ENCODE assay signal across 8 cellular contexts in genomic region chr2:230614913-230615332, GRCh38.
DNase-seq lines count a peak whose midpoint lies in the region; ATAC-seq and TF ChIP-seq lines count a peak whose summit lies in the region.

No MANE protein-coding gene starts in this region.

- CTCF ChIA-PET in activated CD8-positive, alpha-beta T cell treated with anti-CD3 and anti-CD28 coated beads for 36 hours (lab: Charles Lee) = interaction anchor here (1.1 to 5.8 kb wide), 7 partner anchors 43 to 455 kb away, joined by 3 to 33 read pairs (median 3); partner anchors contain the start of gene CAB39
- CTCF ChIA-PET in HEK293T (lab: Yijun Ruan, JAX) = no interaction called here

- POLR2A ChIA-PET in activated CD8-positive, alpha-beta T cell treated with anti-CD3 and anti-CD28 coated beads for 36 hours (lab: Charles Lee) = interaction anchor here (0.6 to 1.3 kb wide), 3 partner anchors 43 to 201 kb away, joined by 3 to 4 read pairs (median 3); no protein-coding TSS in a partner anchor
- POLR2A ChIA-PET in HEK293T (lab: Yijun Ruan, JAX) = no interaction called here

- no peak overlapping the region for H3K4me3 ChIP-seq in gastrocnemius medialis

- no peaks in the 10 kb centered on the region for H3K27me3 Mint-ChIP-seq in activated CD8-positive, alpha-beta T cell treated with anti-CD3 and anti-CD28 coated beads for 36 hours
- H3K27me3 Mint-ChIP-seq in progenitor cell of endocrine pancreas = peaks cover 15% of the 10 kb centered on the region

- no peaks in the 10 kb centered on the region for H3K36me3 Mint-ChIP-seq in activated CD8-positive, alpha-beta T cell treated with anti-CD3 and anti-CD28 coated beads for 36 hours (ENCODE audit: low read depth)
- no peaks in the 10 kb centered on the region for H3K36me3 Mint-ChIP-seq in progenitor cell of endocrine pancreas (ENCODE audit: insufficient read depth)

- no peak overlapping the region for H3K4me3 Mint-ChIP-seq in activated CD8-positive, alpha-beta T cell treated with anti-CD3 and anti-CD28 coated beads for 36 hours
- H3K4me3 Mint-ChIP-seq in progenitor cell of endocrine pancreas (ENCODE audit: low read depth) = no peak overlapping the region

- no peaks in the 10 kb centered on the region for H3K4me1 ChIP-seq in gastrocnemius medialis

- no peak overlapping the region for H3K27ac ChIP-seq in gastrocnemius medialis

- no peak for TF ChIP-seq POLR2A in gastrocnemius medialis (IDR thresholded peaks at IDR 0.05)

- peak; percentile 82 for DNase-seq in activated CD8-positive, alpha-beta T cell treated with anti-CD3 and anti-CD28 coated beads for 36 hours
- peak; percentile 12 to 57 for DNase-seq in stimulated activated CD8-positive, alpha-beta memory T cell treated with anti-CD3 and anti-CD28 coated beads, Interleukin-2, amount 100 ng/mL, for 48 hours (ENCODE audit: low read depth in 2 of 2)
- DNase-seq in amniotic stem cell (lab: John Stamatoyannopoulos, UW) (no peak), HEK293T (ENCODE audit: extremely low spot score) (no peak), progenitor cell of endocrine pancreas (ENCODE audit: low spot score, unreplicated experiment) (no peak), gastrocnemius medialis (no peak)

- H3K9me3 Mint-ChIP-seq in activated CD8-positive, alpha-beta T cell treated with anti-CD3 and anti-CD28 coated beads for 36 hours = no peaks in the 10 kb centered on the region
- H3K9me3 Mint-ChIP-seq in progenitor cell of endocrine pancreas (ENCODE audit: low read depth) = no peaks in the 10 kb centered on the region

- ATAC-seq in GM19324 (IDR thresholded peaks at IDR 0.05; ENCODE audit: low FRiP score, unreplicated experiment) = peak; percentile 82
- ATAC-seq in HG03025 (IDR thresholded peaks at IDR 0.05; ENCODE audit: low FRiP score, unreplicated experiment) = peak; percentile 89
- peak; percentile 77 for ATAC-seq in activated CD8-positive, alpha-beta T cell treated with anti-CD3 and anti-CD28 coated beads for 36 hours
- ATAC-seq in gastrocnemius medialis = no peak

- no peaks in the 10 kb centered on the region for H3K27me3 ChIP-seq in gastrocnemius medialis

- peaks cover 24% of the 10 kb centered on the region for H3K4me1 Mint-ChIP-seq in activated CD8-positive, alpha-beta T cell treated with anti-CD3 and anti-CD28 coated beads for 36 hours (ENCODE audit: low read depth)
- H3K4me1 Mint-ChIP-seq in progenitor cell of endocrine pancreas (ENCODE audit: low read depth) = peaks cover 3% of the 10 kb centered on the region

- H3K9me3 ChIP-seq in gastrocnemius medialis = no peaks in the 10 kb centered on the region

- TF ChIP-seq CTCF in activated CD8-positive, alpha-beta T cell treated with anti-CD3 and anti-CD28 coated beads for 36 hours (IDR thresholded peaks at IDR 0.05) = no peak
- TF ChIP-seq CTCF in progenitor cell of endocrine pancreas (IDR thresholded peaks at IDR 0.05; ENCODE audit: unreplicated experiment) (no peak), gastrocnemius medialis (IDR thresholded peaks at IDR 0.05 in 4 of 5, conservative IDR thresholded peaks at IDR 0.05 in 1 of 5) (no peak)

- intact Hi-C loops in activated CD8-positive, alpha-beta T cell treated with anti-CD3 and anti-CD28 coated beads for 36 hours (cut with micrococcal nuclease) = loop anchor here (5.0 to 10.0 kb wide), 3 partner anchors 290 to 608 kb away; partner anchors contain the start of genes SP110 and SP140L
- intact Hi-C loops in gastrocnemius medialis (cut with DNase I; ENCODE audit: low total_unique reads) = loop anchor here (5.0 kb wide), 2 partner anchors 548 to 833 kb away; partner anchors contain the start of gene SLC16A14

- peak overlapping the region; percentile 23 for H3K27ac Mint-ChIP-seq in activated CD8-positive, alpha-beta T cell treated with anti-CD3 and anti-CD28 coated beads for 36 hours
- no peak overlapping the region for H3K27ac Mint-ChIP-seq in progenitor cell of endocrine pancreas

- in situ Hi-C loops in gastrocnemius medialis (cut with MboI; ENCODE audit: low sequenced_read_pairs in 4 of 4) = loop anchor here in 3 of 4 donors (5.0 to 25.0 kb wide), 5 partner anchors 603 to 840 kb away; no protein-coding TSS in a partner anchor

- no peaks in the 10 kb centered on the region for H3K36me3 ChIP-seq in gastrocnemius medialis

TF ChIP-seq in HEK293T, 16 proteins besides CTCF, POLR2A, EP300 and RAD21:
- no peak for TF ChIP-seq ZNF384 (IDR thresholded peaks at IDR 0.05)
- TF ChIP-seq SP1 (IDR thresholded peaks at IDR 0.05) = no peak
- no peak for TF ChIP-seq L3MBTL2 (conservative IDR thresholded peaks at IDR 0.05)
- TF ChIP-seq CTBP1 (IDR thresholded peaks at IDR 0.05; ENCODE audit: borderline replicate concordance) = no peak
- TF ChIP-seq ELF4 (IDR thresholded peaks at IDR 0.05) = no peak
- TF ChIP-seq NFRKB (IDR thresholded peaks at IDR 0.05) = no peak
- TF ChIP-seq FOXM1 (IDR thresholded peaks at IDR 0.05; ENCODE audit: borderline replicate concordance) = no peak
- no peak for TF ChIP-seq SUZ12 (IDR thresholded peaks at IDR 0.05)
- TF ChIP-seq LEF1 (IDR thresholded peaks at IDR 0.05; ENCODE audit: borderline replicate concordance) = no peak

Comparison
In these comparisons a context has a peak if more than half of its experiments do, and no peak if none do; other contexts are left out.
1. ATAC-seq: peak in GM19324 (single experiment), HG03025 (single experiment) and activated CD8-positive, alpha-beta T cell treated with anti-CD3 and anti-CD28 coated beads for 36 hours (single experiment); none in gastrocnemius medialis (0 of 2).
2. DNase-seq: peak in activated CD8-positive, alpha-beta T cell treated with anti-CD3 and anti-CD28 coated beads for 36 hours (single experiment) and stimulated activated CD8-positive, alpha-beta memory T cell treated with anti-CD3 and anti-CD28 coated beads, Interleukin-2, amount 100 ng/mL, for 48 hours (2 of 2); none in amniotic stem cell (single experiment), HEK293T (single experiment), progenitor cell of endocrine pancreas (single experiment) and gastrocnemius medialis (0 of 2).